8 cellular contexts compared by ENCODE assay signal in genomic region chr14:60721331-60722162, GRCh38. TPM values are rescaled to one million over a fixed set of nuclear protein-coding genes. Genes with fewer than 3 reads are reported as not detected.
DNase-seq lines count a peak whose midpoint lies in the region; ATAC-seq and TF ChIP-seq lines count a peak whose summit lies in the region.

No MANE protein-coding gene starts in this region.

- peaks cover 55% of the 10 kb centered on the region for H3K27me3 ChIP-seq in DND-41 (ENCODE audit: insufficient read depth, low read length, poor library complexity)
- H3K27me3 ChIP-seq in dorsolateral prefrontal cortex, result peaks cover 0 to 25% (median 0%) of the 10 kb centered on the region in 45 donors

- intact Hi-C loops in activated CD4-positive, alpha-beta T cell treated with anti-CD3 and anti-CD28 coated beads, Interleukin-2, amount 10 ng/mL, durations not matched to agents 24 days and 14 days (cut with micrococcal nuclease), result loop anchor here (2.0 to 10.0 kb wide), 6 partner anchors 31 to 531 kb away; partner anchors contain the start of genes SLC38A6 and TRMT5
- intact Hi-C loops in dorsolateral prefrontal cortex (cut with DNase I), result loop anchor here in 1 of 2 donors (2.0 kb wide), 1 partner anchor 259 kb away; the partner anchor contains the start of genes SLC38A6 and TRMT5

- H4K20me1 ChIP-seq in DND-41 (ENCODE audit: insufficient read depth, low read length), result no peaks in the 10 kb centered on the region

- no peak overlapping the region for H3K9ac ChIP-seq in DND-41 (ENCODE audit: low read depth, low read length)

- no peak for DNase-seq in DND-41
- DNase-seq in Jurkat, Clone E6-1 (ENCODE audit: low read depth, low spot score), result no peak
- peak; percentile 75 for DNase-seq in activated CD4-positive, alpha-beta T cell treated with anti-CD3 and anti-CD28 coated beads, Interleukin-2, amount 10 ng/mL, durations not matched to agents 24 days and 14 days
- DNase-seq in dorsolateral prefrontal cortex, result peak in 4 of 10 donors; percentile 52 to 64 (median 58)
- peak; percentile 59 to 61 for DNase-seq in lung microvascular endothelial cell (ENCODE audit: low read depth in 2 of 2)
- DNase-seq in stimulated activated CD8-positive, alpha-beta memory T cell treated with anti-CD3 and anti-CD28 coated beads, Interleukin-4, amount 100 ng/mL, for 24 hours (ENCODE audit: low read depth), result peak; percentile 62
- DNase-seq in NCI-H187 treated with DMSO at 0.1 percent for 48 hours (lab: John Stamatoyannopoulos, UW), result no peak

- no peaks in the 10 kb centered on the region for H3K36me3 ChIP-seq in DND-41 (ENCODE audit: insufficient read depth, low read length)

- H3K4me3 Mint-ChIP-seq in activated CD4-positive, alpha-beta T cell treated with anti-CD3 and anti-CD28 coated beads, Interleukin-2, amount 10 ng/mL, durations not matched to agents 24 days and 14 days, result peak overlapping the region; percentile 85

- peaks cover 20% of the 10 kb centered on the region for H3K4me1 Mint-ChIP-seq in activated CD4-positive, alpha-beta T cell treated with anti-CD3 and anti-CD28 coated beads, Interleukin-2, amount 10 ng/mL, durations not matched to agents 24 days and 14 days

- peaks cover 14% of the 10 kb centered on the region; the same call in 1 of the 2 replicates for H3K4me1 ChIP-seq in DND-41 (ENCODE audit: insufficient read depth, low read length)

- no peak for ATAC-seq in DND-41 (ENCODE audit: insufficient read depth, low read depth)
- ATAC-seq in HG02571 (IDR thresholded peaks at IDR 0.05; ENCODE audit: unreplicated experiment), result no peak

- H3K4me2 ChIP-seq in DND-41 (ENCODE audit: insufficient read depth, low read length), result peak overlapping the region; percentile 70

- TF ChIP-seq CTCF in DND-41 (IDR thresholded peaks at IDR 0.05; ENCODE audit: borderline replicate concordance, extremely low read depth, low read length, poor library complexity, severe bottlenecking), result no peak
- TF ChIP-seq CTCF in dorsolateral prefrontal cortex (IDR thresholded peaks at IDR 0.05 in 54 of 56, conservative IDR thresholded peaks at IDR 0.05 in 2 of 56; ENCODE audit: low read depth in 1 of 56, partially characterized antibody in 56 of 56), result peak in 32 of 56 donors; percentile 8 to 42 (median 26)

- peaks cover 61% of the 10 kb centered on the region for H3K27me3 Mint-ChIP-seq in activated CD4-positive, alpha-beta T cell treated with anti-CD3 and anti-CD28 coated beads, Interleukin-2, amount 10 ng/mL, durations not matched to agents 24 days and 14 days

- H3K4me3 ChIP-seq in DND-41 (ENCODE audit: low read depth in 1 of 2, low read length in 2 of 2) (no peak overlapping the region), dorsolateral prefrontal cortex (peak overlapping the region; percentile 59 to 94 (median 78))
- H3K4me3 ChIP-seq in Jurkat, Clone E6-1 (ENCODE audit: low read length), result peak overlapping the region; percentile 53

- no peaks in the 10 kb centered on the region for H3K9me3 Mint-ChIP-seq in activated CD4-positive, alpha-beta T cell treated with anti-CD3 and anti-CD28 coated beads, Interleukin-2, amount 10 ng/mL, durations not matched to agents 24 days and 14 days

- peak overlapping the region; percentile 52; the same call in 1 of the 2 replicates for H2AFZ ChIP-seq in DND-41 (ENCODE audit: low read depth, low read length)

- no peaks in the 10 kb centered on the region for H3K79me2 ChIP-seq in DND-41 (ENCODE audit: insufficient read depth, low read length)

- no peaks in the 10 kb centered on the region for H3K9me3 ChIP-seq in DND-41 (ENCODE audit: insufficient read depth, low read length, severe bottlenecking)

- H3K27ac ChIP-seq in DND-41 (ENCODE audit: low read length) (no peak overlapping the region), dorsolateral prefrontal cortex (peak overlapping the region in 6 of 59 donors; percentile 0 to 45 (median 24))

- peaks cover 3% of the 10 kb centered on the region for H3K36me3 Mint-ChIP-seq in activated CD4-positive, alpha-beta T cell treated with anti-CD3 and anti-CD28 coated beads, Interleukin-2, amount 10 ng/mL, durations not matched to agents 24 days and 14 days (ENCODE audit: low read depth)

- H3K27ac Mint-ChIP-seq in activated CD4-positive, alpha-beta T cell treated with anti-CD3 and anti-CD28 coated beads, Interleukin-2, amount 10 ng/mL, durations not matched to agents 24 days and 14 days, result no peak overlapping the region

RNA-seq across cellular contexts. Expression of gene SIX4, which starts 2.6 kb away (rescaled TPM):
- 0.55 TPM for polyA plus RNA-seq in Jurkat, Clone E6-1 (2012; ENCODE audit: insufficient read depth, insufficient read length)
- 0.23 and 0.52 TPM in 2 replicates for total RNA-seq in activated CD4-positive, alpha-beta T cell treated with anti-CD3 and anti-CD28 coated beads, Interleukin-2, amount 10 ng/mL, durations not matched to agents 24 days and 14 days
- total RNA-seq in dorsolateral prefrontal cortex (10 to 100 TPM in 1 of 120 experiments, 1 to 10 TPM in 119; 1.1 to 11.8 (median 3.8) TPM), lung microvascular endothelial cell (0.20 and 0.87 TPM in 2 replicates)

RNA-seq across cellular contexts. Expression of gene MNAT1, which starts 13.0 kb away (rescaled TPM):
- polyA plus RNA-seq in Jurkat, Clone E6-1 (2012; ENCODE audit: insufficient read depth, insufficient read length), result 64.0 TPM
- total RNA-seq in activated CD4-positive, alpha-beta T cell treated with anti-CD3 and anti-CD28 coated beads, Interleukin-2, amount 10 ng/mL, durations not matched to agents 24 days and 14 days, result 42.6 and 45.0 TPM in 2 replicates
- total RNA-seq in dorsolateral prefrontal cortex, result 10 to 100 TPM; 45.5 to 88.5 (median 66.3) TPM
- 23.0 and 26.8 TPM in 2 replicates for total RNA-seq in lung microvascular endothelial cell

Comparison
In these comparisons a context has a peak if more than half of its experiments do, and no peak if none do; other contexts are left out.
1. DNase-seq: peak in activated CD4-positive, alpha-beta T cell treated with anti-CD3 and anti-CD28 coated beads, Interleukin-2, amount 10 ng/mL, durations not matched to agents 24 days and 14 days (single experiment), lung microvascular endothelial cell (2 of 2) and stimulated activated CD8-positive, alpha-beta memory T cell treated with anti-CD3 and anti-CD28 coated beads, Interleukin-4, amount 100 ng/mL, for 24 hours (single experiment); none in DND-41 (single experiment), Jurkat, Clone E6-1 (single experiment) and NCI-H187 treated with DMSO at 0.1 percent for 48 hours (single experiment).
2. H3K4me3 ChIP-seq: peak in Jurkat, Clone E6-1 (single experiment) and dorsolateral prefrontal cortex (59 of 59); none in DND-41 (0 of 2).